1 cellular context compared by ENCODE assay signal in genomic region chr19:42316223-42317211, GRCh38.
TF ChIP-seq lines count a peak whose summit lies in the region.

No MANE protein-coding gene starts in this region.

TF ChIP-seq in HepG2, 621 proteins besides CTCF, POLR2A, EP300 and RAD21 (continues in another document):
- TF ChIP-seq, protein P1, sequence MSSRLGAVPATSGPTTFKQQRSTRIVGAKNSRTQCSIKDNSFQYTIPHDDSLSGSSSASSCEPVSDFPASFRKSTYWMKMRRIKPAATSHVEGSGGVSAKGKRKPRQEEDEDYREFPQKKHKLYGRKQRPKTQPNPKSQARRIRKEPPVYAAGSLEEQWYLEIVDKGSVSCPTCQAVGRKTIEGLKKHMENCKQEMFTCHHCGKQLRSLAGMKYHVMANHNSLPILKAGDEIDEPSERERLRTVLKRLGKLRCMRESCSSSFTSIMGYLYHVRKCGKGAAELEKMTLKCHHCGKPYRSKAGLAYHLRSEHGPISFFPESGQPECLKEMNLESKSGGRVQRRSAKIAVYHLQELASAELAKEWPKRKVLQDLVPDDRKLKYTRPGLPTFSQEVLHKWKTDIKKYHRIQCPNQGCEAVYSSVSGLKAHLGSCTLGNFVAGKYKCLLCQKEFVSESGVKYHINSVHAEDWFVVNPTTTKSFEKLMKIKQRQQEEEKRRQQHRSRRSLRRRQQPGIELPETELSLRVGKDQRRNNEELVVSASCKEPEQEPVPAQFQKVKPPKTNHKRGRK (CRISPR knock-in tag; IDR thresholded peaks at IDR 0.05) = no peak
- TF ChIP-seq ARNT (IDR thresholded peaks at IDR 0.05) = no peak
- TF ChIP-seq KMT2A (CRISPR knock-in tag; IDR thresholded peaks at IDR 0.05) = no peak
- no peak for TF ChIP-seq MATR3 (CRISPR knock-in tag; IDR thresholded peaks at IDR 0.05)
- TF ChIP-seq ZNF143 (CRISPR knock-in tag; IDR thresholded peaks at IDR 0.05) = no peak
- TF ChIP-seq ZSCAN21 (CRISPR knock-in tag; IDR thresholded peaks at IDR 0.05; ENCODE audit: borderline replicate concordance) = no peak
- TF ChIP-seq NCOA2 (CRISPR knock-in tag; IDR thresholded peaks at IDR 0.05) = 0 out of 2 replicates have a peak, but pooled peaks have one; percentile 20
- no peak for TF ChIP-seq PCBP2 (optimal IDR thresholded peaks at IDR 0.05; ENCODE audit: low read depth, low read length, poor library complexity, severe bottlenecking)
- no peak for TF ChIP-seq KDM5A (IDR thresholded peaks at IDR 0.05; ENCODE audit: borderline replicate concordance, low read length)
- peak; percentile 60; the same call in 1 of the 2 replicates for TF ChIP-seq IRF2 (CRISPR knock-in tag; IDR thresholded peaks at IDR 0.05)
- TF ChIP-seq ELF1 (CRISPR knock-in tag; IDR thresholded peaks at IDR 0.05) = peak; percentile 66
- no peak for TF ChIP-seq ZFP1 (CRISPR knock-in tag; IDR thresholded peaks at IDR 0.05)
- TF ChIP-seq ZNF564 (CRISPR knock-in tag; IDR thresholded peaks at IDR 0.05) = no peak
- peak; percentile 54 for TF ChIP-seq RXRB (CRISPR knock-in tag; IDR thresholded peaks at IDR 0.05; ENCODE audit: borderline replicate concordance)
- TF ChIP-seq, protein P2, sequence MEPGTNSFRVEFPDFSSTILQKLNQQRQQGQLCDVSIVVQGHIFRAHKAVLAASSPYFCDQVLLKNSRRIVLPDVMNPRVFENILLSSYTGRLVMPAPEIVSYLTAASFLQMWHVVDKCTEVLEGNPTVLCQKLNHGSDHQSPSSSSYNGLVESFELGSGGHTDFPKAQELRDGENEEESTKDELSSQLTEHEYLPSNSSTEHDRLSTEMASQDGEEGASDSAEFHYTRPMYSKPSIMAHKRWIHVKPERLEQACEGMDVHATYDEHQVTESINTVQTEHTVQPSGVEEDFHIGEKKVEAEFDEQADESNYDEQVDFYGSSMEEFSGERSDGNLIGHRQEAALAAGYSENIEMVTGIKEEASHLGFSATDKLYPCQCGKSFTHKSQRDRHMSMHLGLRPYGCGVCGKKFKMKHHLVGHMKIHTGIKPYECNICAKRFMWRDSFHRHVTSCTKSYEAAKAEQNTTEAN (CRISPR knock-in tag; conservative IDR thresholded peaks at IDR 0.05) = no peak
- TF ChIP-seq, protein P3, sequence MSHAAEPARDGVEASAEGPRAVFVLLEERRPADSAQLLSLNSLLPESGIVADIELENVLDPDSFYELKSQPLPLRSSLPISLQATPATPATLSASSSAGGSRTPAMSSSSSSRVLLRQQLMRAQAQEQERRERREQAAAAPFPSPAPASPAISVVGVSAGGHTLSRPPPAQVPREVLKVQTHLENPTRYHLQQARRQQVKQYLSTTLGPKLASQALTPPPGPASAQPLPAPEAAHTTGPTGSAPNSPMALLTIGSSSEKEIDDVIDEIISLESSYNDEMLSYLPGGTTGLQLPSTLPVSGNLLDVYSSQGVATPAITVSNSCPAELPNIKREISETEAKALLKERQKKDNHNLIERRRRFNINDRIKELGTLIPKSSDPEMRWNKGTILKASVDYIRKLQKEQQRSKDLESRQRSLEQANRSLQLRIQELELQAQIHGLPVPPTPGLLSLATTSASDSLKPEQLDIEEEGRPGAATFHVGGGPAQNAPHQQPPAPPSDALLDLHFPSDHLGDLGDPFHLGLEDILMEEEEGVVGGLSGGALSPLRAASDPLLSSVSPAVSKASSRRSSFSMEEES (CRISPR knock-in tag; IDR thresholded peaks at IDR 0.05) = peak; percentile 56; the same call in 1 of the 2 replicates
- TF ChIP-seq TBL1XR1 (IDR thresholded peaks at IDR 0.05; ENCODE audit: borderline replicate concordance, low read length, partially characterized antibody) = no peak
- TF ChIP-seq ZNF136 (CRISPR knock-in tag; IDR thresholded peaks at IDR 0.05; ENCODE audit: low read depth) = no peak
- TF ChIP-seq, protein P4, sequence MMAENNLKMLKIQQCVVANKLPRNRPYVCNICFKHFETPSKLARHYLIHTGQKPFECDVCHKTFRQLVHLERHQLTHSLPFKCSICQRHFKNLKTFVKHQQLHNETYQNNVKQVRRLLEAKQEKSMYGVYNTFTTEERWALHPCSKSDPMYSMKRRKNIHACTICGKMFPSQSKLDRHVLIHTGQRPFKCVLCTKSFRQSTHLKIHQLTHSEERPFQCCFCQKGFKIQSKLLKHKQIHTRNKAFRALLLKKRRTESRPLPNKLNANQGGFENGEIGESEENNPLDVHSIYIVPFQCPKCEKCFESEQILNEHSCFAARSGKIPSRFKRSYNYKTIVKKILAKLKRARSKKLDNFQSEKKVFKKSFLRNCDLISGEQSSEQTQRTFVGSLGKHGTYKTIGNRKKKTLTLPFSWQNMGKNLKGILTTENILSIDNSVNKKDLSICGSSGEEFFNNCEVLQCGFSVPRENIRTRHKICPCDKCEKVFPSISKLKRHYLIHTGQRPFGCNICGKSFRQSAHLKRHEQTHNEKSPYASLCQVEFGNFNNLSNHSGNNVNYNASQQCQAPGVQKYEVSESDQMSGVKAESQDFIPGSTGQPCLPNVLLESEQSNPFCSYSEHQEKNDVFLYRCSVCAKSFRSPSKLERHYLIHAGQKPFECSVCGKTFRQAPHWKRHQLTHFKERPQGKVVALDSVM (CRISPR knock-in tag; IDR thresholded peaks at IDR 0.05) = no peak
- TF ChIP-seq ZFY (CRISPR knock-in tag; IDR thresholded peaks at IDR 0.05) = peak; percentile 59; the same call in 1 of the 2 replicates
- peak; percentile 44 for TF ChIP-seq RARA (CRISPR knock-in tag; IDR thresholded peaks at IDR 0.05)
- TF ChIP-seq SIN3A (IDR thresholded peaks at IDR 0.05; ENCODE audit: borderline replicate concordance, low read depth, low read length) = peak; percentile 31; the same call in 1 of the 2 replicates
- TF ChIP-seq ZNF781 (CRISPR knock-in tag; IDR thresholded peaks at IDR 0.05; ENCODE audit: borderline replicate concordance, not compliant biosample characterization) = no peak
- TF ChIP-seq MIER3 (CRISPR knock-in tag; IDR thresholded peaks at IDR 0.05; ENCODE audit: borderline replicate concordance) = 0 out of 2 replicates have a peak, but pooled peaks have one; percentile 59
- TF ChIP-seq ZNF549 (CRISPR knock-in tag; IDR thresholded peaks at IDR 0.05) = no peak
- TF ChIP-seq HNRNPK (IDR thresholded peaks at IDR 0.05; ENCODE audit: low read depth, low read length, poor library complexity, severe bottlenecking) = no peak
- TF ChIP-seq ZNF124 (CRISPR knock-in tag; IDR thresholded peaks at IDR 0.05) = 0 out of 2 replicates have a peak, but pooled peaks have one; percentile 34
- no peak for TF ChIP-seq FOXA1 (IDR thresholded peaks at IDR 0.05)
- TF ChIP-seq FOXA1 (CRISPR knock-in tag; IDR thresholded peaks at IDR 0.05) = no peak
- no peak for TF ChIP-seq NFYB (CRISPR knock-in tag; IDR thresholded peaks at IDR 0.05)
- no peak for TF ChIP-seq FOXJ3 (CRISPR knock-in tag; IDR thresholded peaks at IDR 0.05; ENCODE audit: borderline replicate concordance)
- no peak for TF ChIP-seq KDM1A (CRISPR knock-in tag; IDR thresholded peaks at IDR 0.05)
- no peak for TF ChIP-seq SETDB1 (CRISPR knock-in tag; IDR thresholded peaks at IDR 0.05; ENCODE audit: borderline replicate concordance)
- no peak for TF ChIP-seq ARHGAP35 (CRISPR knock-in tag; IDR thresholded peaks at IDR 0.05; ENCODE audit: borderline replicate concordance)
- TF ChIP-seq MXI1 (IDR thresholded peaks at IDR 0.05; ENCODE audit: borderline replicate concordance, low read depth, low read length) = peak; percentile 42; the same call in 1 of the 3 replicates
- TF ChIP-seq ZNF350 (CRISPR knock-in tag; IDR thresholded peaks at IDR 0.05; ENCODE audit: borderline replicate concordance, low read depth) = no peak
- TF ChIP-seq SOX6 (IDR thresholded peaks at IDR 0.05) = no peak
- TF ChIP-seq SOX6 (CRISPR knock-in tag; IDR thresholded peaks at IDR 0.05) = no peak
- 0 out of 2 replicates have a peak, but pooled peaks have one; percentile 51 for TF ChIP-seq ZNF792 (CRISPR knock-in tag; IDR thresholded peaks at IDR 0.05)
- TF ChIP-seq HNF4G (IDR thresholded peaks at IDR 0.05; ENCODE audit: borderline replicate concordance, low read depth, low read length) = no peak
- TF ChIP-seq HNF4G (CRISPR knock-in tag; IDR thresholded peaks at IDR 0.05; ENCODE audit: borderline replicate concordance, low read depth) = no peak
- no peak for TF ChIP-seq ZNF230 (CRISPR knock-in tag; IDR thresholded peaks at IDR 0.05)
- 0 out of 2 replicates have a peak, but pooled peaks have one; percentile 24 for TF ChIP-seq ZSCAN25 (CRISPR knock-in tag; IDR thresholded peaks at IDR 0.05)
- TF ChIP-seq SAP130 (CRISPR knock-in tag; IDR thresholded peaks at IDR 0.05; ENCODE audit: low read depth) = peak; percentile 58
- peak; percentile 52; the same call in 1 of the 2 replicates for TF ChIP-seq DMAP1 (CRISPR knock-in tag; IDR thresholded peaks at IDR 0.05)
- no peak for TF ChIP-seq SRSF1 (optimal IDR thresholded peaks at IDR 0.05; ENCODE audit: low read depth, low read length)
- TF ChIP-seq GABPB1 (CRISPR knock-in tag; IDR thresholded peaks at IDR 0.05) = peak; percentile 90
- peak; percentile 68; the same call in 1 of the 2 replicates for TF ChIP-seq TGIF2 (CRISPR knock-in tag; IDR thresholded peaks at IDR 0.05)
- peak; percentile 80 for TF ChIP-seq ZNF12 (CRISPR knock-in tag; IDR thresholded peaks at IDR 0.05)
- no peak for TF ChIP-seq HOXA9 (CRISPR knock-in tag; IDR thresholded peaks at IDR 0.05; ENCODE audit: borderline replicate concordance)
- no peak for TF ChIP-seq WIZ (CRISPR knock-in tag; IDR thresholded peaks at IDR 0.05)
- no peak for TF ChIP-seq HES4 (CRISPR knock-in tag; IDR thresholded peaks at IDR 0.05; ENCODE audit: borderline replicate concordance)
- no peak for TF ChIP-seq ZBTB37 (CRISPR knock-in tag; IDR thresholded peaks at IDR 0.05)
- TF ChIP-seq AHR (CRISPR knock-in tag; IDR thresholded peaks at IDR 0.05) = 0 out of 2 replicates have a peak, but pooled peaks have one; percentile 51
- TF ChIP-seq, protein P5, sequence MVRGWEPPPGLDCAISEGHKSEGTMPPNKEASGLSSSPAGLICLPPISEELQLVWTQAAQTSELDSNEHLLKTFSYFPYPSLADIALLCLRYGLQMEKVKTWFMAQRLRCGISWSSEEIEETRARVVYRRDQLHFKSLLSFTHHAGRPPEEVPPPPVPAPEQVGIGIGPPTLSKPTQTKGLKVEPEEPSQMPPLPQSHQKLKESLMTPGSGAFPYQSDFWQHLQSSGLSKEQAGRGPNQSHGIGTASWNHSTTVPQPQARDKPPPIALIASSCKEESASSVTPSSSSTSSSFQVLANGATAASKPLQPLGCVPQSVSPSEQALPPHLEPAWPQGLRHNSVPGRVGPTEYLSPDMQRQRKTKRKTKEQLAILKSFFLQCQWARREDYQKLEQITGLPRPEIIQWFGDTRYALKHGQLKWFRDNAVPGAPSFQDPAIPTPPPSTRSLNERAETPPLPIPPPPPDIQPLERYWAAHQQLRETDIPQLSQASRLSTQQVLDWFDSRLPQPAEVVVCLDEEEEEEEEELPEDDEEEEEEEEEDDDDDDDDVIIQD (CRISPR knock-in tag; IDR thresholded peaks at IDR 0.05; ENCODE audit: low read depth) = no peak
- no peak for TF ChIP-seq ARNTL (CRISPR knock-in tag; IDR thresholded peaks at IDR 0.05)
- TF ChIP-seq ZSCAN29 (CRISPR knock-in tag; conservative IDR thresholded peaks at IDR 0.05) = no peak
- no peak for TF ChIP-seq NR3C1 (CRISPR knock-in tag; IDR thresholded peaks at IDR 0.05)
- TF ChIP-seq MIER2 (CRISPR knock-in tag; IDR thresholded peaks at IDR 0.05) = peak; percentile 54; the same call in 1 of the 2 replicates
- TF ChIP-seq, protein P6, sequence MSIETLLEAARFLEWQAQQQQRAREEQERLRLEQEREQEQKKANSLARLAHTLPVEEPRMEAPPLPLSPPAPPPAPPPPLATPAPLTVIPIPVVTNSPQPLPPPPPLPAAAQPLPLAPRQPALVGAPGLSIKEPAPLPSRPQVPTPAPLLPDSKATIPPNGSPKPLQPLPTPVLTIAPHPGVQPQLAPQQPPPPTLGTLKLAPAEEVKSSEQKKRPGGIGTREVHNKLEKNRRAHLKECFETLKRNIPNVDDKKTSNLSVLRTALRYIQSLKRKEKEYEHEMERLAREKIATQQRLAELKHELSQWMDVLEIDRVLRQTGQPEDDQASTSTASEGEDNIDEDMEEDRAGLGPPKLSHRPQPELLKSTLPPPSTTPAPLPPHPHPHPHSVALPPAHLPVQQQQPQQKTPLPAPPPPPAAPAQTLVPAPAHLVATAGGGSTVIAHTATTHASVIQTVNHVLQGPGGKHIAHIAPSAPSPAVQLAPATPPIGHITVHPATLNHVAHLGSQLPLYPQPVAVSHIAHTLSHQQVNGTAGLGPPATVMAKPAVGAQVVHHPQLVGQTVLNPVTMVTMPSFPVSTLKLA (IDR thresholded peaks at IDR 0.05) = no peak
- TF ChIP-seq, protein P7, sequence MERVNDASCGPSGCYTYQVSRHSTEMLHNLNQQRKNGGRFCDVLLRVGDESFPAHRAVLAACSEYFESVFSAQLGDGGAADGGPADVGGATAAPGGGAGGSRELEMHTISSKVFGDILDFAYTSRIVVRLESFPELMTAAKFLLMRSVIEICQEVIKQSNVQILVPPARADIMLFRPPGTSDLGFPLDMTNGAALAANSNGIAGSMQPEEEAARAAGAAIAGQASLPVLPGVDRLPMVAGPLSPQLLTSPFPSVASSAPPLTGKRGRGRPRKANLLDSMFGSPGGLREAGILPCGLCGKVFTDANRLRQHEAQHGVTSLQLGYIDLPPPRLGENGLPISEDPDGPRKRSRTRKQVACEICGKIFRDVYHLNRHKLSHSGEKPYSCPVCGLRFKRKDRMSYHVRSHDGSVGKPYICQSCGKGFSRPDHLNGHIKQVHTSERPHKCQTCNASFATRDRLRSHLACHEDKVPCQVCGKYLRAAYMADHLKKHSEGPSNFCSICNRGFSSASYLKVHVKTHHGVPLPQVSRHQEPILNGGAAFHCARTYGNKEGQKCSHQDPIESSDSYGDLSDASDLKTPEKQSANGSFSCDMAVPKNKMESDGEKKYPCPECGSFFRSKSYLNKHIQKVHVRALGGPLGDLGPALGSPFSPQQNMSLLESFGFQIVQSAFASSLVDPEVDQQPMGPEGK (CRISPR knock-in tag; IDR thresholded peaks at IDR 0.05) = 0 out of 2 replicates have a peak, but pooled peaks have one; percentile 27
- TF ChIP-seq HMG20A (CRISPR knock-in tag; IDR thresholded peaks at IDR 0.05; ENCODE audit: borderline replicate concordance) = no peak
